ENCODE assay signal across 8 cellular contexts in the genomic region with DNA sequence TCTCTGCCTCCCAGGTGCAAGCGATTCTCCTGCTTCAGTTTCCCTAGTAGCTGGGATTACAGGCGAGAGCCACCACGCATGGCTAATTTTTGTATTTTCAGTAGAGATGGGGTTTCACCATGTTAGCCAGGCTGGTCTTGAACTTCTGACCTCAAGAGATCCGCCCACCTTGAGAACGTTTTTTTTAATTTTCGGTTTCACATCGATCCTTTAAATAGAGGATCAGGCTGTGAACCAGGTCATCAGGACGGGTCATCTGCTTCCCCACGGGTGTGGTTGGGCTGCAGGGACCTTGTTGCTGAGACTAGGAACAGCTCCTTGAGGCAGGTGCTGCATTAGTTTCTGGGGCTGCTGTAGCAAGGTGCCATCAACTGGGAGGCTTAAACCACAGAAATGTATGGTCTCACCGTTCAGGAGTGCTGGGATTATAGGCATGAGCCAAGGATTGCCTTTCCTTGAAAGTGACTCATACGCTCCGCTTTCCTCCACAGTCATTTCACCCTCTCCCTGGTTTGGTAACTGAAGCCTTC. TPM values are rescaled to one million over a fixed set of nuclear protein-coding genes. Genes with fewer than 3 reads are reported as not detected.
DNase-seq lines count a peak whose midpoint lies in the region; ATAC-seq and TF ChIP-seq lines count a peak whose summit lies in the region.
"Had no signal": no experiment of that assay in that cellular context is flagged by ENCODE, and none has a peak within 500 bp of the region (broad histone marks: within the 10 kb centered on the region; RNA-seq: fewer than 3 reads in every experiment).

No MANE protein-coding gene starts in this region.

- peaks cover 3 to 6% of the 10 kb centered on the region in 2 donors for H3K4me1 Mint-ChIP-seq in stimulated activated naive B cell treated with anti-CD40 and anti-IgM and Interleukin-4, amounts not matched to agents 10 μg/mL and 1 μg/mL and 100 μg/mL, for 72 hours
- no peaks in the 10 kb centered on the region for H3K4me1 Mint-ChIP-seq in activated naive CD4-positive, alpha-beta T cell treated with anti-CD3 and anti-CD28 coated beads for 36 hours (ENCODE audit: low read depth)

- peaks cover 10 to 16% of the 10 kb centered on the region in 2 donors for H3K27me3 Mint-ChIP-seq in stimulated activated naive B cell treated with anti-CD40 and anti-IgM and Interleukin-4, amounts not matched to agents 10 μg/mL and 1 μg/mL and 100 μg/mL, for 72 hours
- H3K27me3 Mint-ChIP-seq in activated naive CD4-positive, alpha-beta T cell treated with anti-CD3 and anti-CD28 coated beads for 36 hours (ENCODE audit: low read depth): no peaks in the 10 kb centered on the region

- DNase-seq in astrocyte of the cerebellum (ENCODE audit: low read depth): peak; percentile 38
- DNase-seq in stimulated activated naive B cell treated with anti-CD40 and anti-IgM and Interleukin-4, amounts not matched to agents 10 μg/mL and 1 μg/mL and 100 μg/mL, for 72 hours: no peak
- DNase-seq in stimulated activated CD4-positive, alpha-beta T cell treated with anti-CD3 and anti-CD28 coated beads, Interleukin-2, amount 100 ng/mL, for 48 hours: no peak
- DNase-seq in activated naive CD4-positive, alpha-beta T cell treated with anti-CD3 and anti-CD28 coated beads for 36 hours: no peak
- DNase-seq: activated naive CD4-positive, alpha-beta T cell treated with Interleukin-2 at 50 U/mL for 16 hours had no signal

- in situ Hi-C loops in astrocyte of the cerebellum (cut with HindIII; ENCODE audit: low sequenced_read_pairs): no loop called here

- no peak overlapping the region for H3K27ac Mint-ChIP-seq in stimulated activated naive B cell treated with anti-CD40 and anti-IgM and Interleukin-4, amounts not matched to agents 10 μg/mL and 1 μg/mL and 100 μg/mL, for 72 hours
- no peak overlapping the region for H3K27ac Mint-ChIP-seq in activated naive CD4-positive, alpha-beta T cell treated with anti-CD3 and anti-CD28 coated beads for 36 hours

- no peak for TF ChIP-seq CTCF in astrocyte of the cerebellum (IDR thresholded peaks at IDR 0.05; ENCODE audit: low read depth, low read length, missing control alignments)

- intact Hi-C loops in activated naive CD4-positive, alpha-beta T cell treated with anti-CD3 and anti-CD28 coated beads for 36 hours (cut with micrococcal nuclease): no loop called here

- ATAC-seq in GM19372 (IDR thresholded peaks at IDR 0.05; ENCODE audit: low read depth, unreplicated experiment) (peak; percentile 66), HG03139 (IDR thresholded peaks at IDR 0.05; ENCODE audit: unreplicated experiment) (peak; percentile 72), HG03135 (IDR thresholded peaks at IDR 0.05; ENCODE audit: unreplicated experiment) (no peak)
- peak; percentile 14 to 50 for ATAC-seq in stimulated activated naive B cell treated with anti-CD40 and anti-IgM and Interleukin-4, amounts not matched to agents 10 μg/mL and 1 μg/mL and 100 μg/mL, for 72 hours (replicated peaks)

- no peak overlapping the region for H3K4me3 Mint-ChIP-seq in stimulated activated naive B cell treated with anti-CD40 and anti-IgM and Interleukin-4, amounts not matched to agents 10 μg/mL and 1 μg/mL and 100 μg/mL, for 72 hours
- no peak overlapping the region for H3K4me3 Mint-ChIP-seq in activated naive CD4-positive, alpha-beta T cell treated with anti-CD3 and anti-CD28 coated beads for 36 hours

- peaks cover 5 to 8% of the 10 kb centered on the region in 2 donors for H3K36me3 Mint-ChIP-seq in stimulated activated naive B cell treated with anti-CD40 and anti-IgM and Interleukin-4, amounts not matched to agents 10 μg/mL and 1 μg/mL and 100 μg/mL, for 72 hours
- no peaks in the 10 kb centered on the region for H3K36me3 Mint-ChIP-seq in activated naive CD4-positive, alpha-beta T cell treated with anti-CD3 and anti-CD28 coated beads for 36 hours (ENCODE audit: low read depth)

- no peak overlapping the region for H3K4me3 ChIP-seq in astrocyte of the cerebellum (ENCODE audit: low read depth, low read length)

- no peaks in the 10 kb centered on the region for H3K9me3 Mint-ChIP-seq in stimulated activated naive B cell treated with anti-CD40 and anti-IgM and Interleukin-4, amounts not matched to agents 10 μg/mL and 1 μg/mL and 100 μg/mL, for 72 hours
- no peaks in the 10 kb centered on the region for H3K9me3 Mint-ChIP-seq in activated naive CD4-positive, alpha-beta T cell treated with anti-CD3 and anti-CD28 coated beads for 36 hours

- CTCF ChIA-PET in activated naive CD4-positive, alpha-beta T cell treated with anti-CD3 and anti-CD28 coated beads for 36 hours (lab: Charles Lee): interaction anchor here (0.6 kb wide), 1 partner anchor 21 kb away, joined by 3 read pairs; no protein-coding TSS in a partner anchor

RNA-seq across cellular contexts. Expression of a gene that starts 7.9 kb away (rescaled TPM):
- 1 to 10 TPM; 5.8 to 7.9 TPM for total RNA-seq in activated naive CD4-positive, alpha-beta T cell treated with anti-CD3 and anti-CD28 coated beads for 36 hours

RNA-seq across cellular contexts. Expression of a gene that starts 24.1 kb away (rescaled TPM):
- not detected for total RNA-seq in activated naive CD4-positive, alpha-beta T cell treated with anti-CD3 and anti-CD28 coated beads for 36 hours

RNA-seq across cellular contexts. Expression of a gene that starts 30.0 kb away (rescaled TPM):
- 1 to 10 TPM; 8.6 to 8.9 TPM for total RNA-seq in activated naive CD4-positive, alpha-beta T cell treated with anti-CD3 and anti-CD28 coated beads for 36 hours

RNA-seq across cellular contexts. Expression of a gene that starts 55.9 kb away (rescaled TPM):
- total RNA-seq in activated naive CD4-positive, alpha-beta T cell treated with anti-CD3 and anti-CD28 coated beads for 36 hours: 10 to 100 TPM; 13.8 to 14.2 TPM
